32 cellular contexts compared by ENCODE assay signal in the genomic region with DNA sequence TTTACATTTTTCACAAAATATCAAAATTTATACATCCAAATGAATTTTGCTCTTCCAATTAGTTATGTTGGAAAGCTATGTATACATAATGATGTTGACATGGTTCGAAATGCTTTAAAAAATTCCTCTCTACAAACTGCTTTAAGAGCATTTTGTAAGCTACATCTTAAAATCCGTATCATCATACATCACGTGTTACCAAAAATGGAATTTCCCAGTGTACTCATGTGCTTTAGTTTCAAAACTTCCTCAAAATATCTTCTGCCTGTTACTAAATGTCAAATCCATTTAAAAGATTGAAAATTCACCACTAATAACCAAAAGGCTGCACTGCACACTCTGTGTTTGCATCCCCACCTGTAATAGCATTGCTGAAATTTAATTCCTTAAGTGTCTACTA.
DNase-seq lines count a peak whose midpoint lies in the region; ATAC-seq, FAIRE-seq and TF ChIP-seq lines count a peak whose summit lies in the region.
"Had no signal": no experiment of that assay in that cellular context is flagged by ENCODE, and none has a peak within 500 bp of the region (broad histone marks: within the 10 kb centered on the region; RNA-seq: fewer than 3 reads in every experiment).

No MANE protein-coding gene starts in this region.

- H3K4me3 ChIP-seq in astrocyte (ENCODE audit: insufficient read depth, low read depth, low read length) (no peak overlapping the region), kidney (ENCODE audit: low read length in 2 of 2) (no peak overlapping the region)
- H3K4me3 ChIP-seq: left ventricle myocardium inferior, Peyer's patch had no signal

- H3K9ac ChIP-seq in astrocyte (ENCODE audit: low read length): peak overlapping the region; percentile 29
- no peak overlapping the region for H3K9ac ChIP-seq in kidney (ENCODE audit: low read length in 2 of 2)
- H3K9ac ChIP-seq: KMS-11 had no signal

- no peak overlapping the region for H3K4me3 Mint-ChIP-seq in astrocyte (ENCODE audit: unreplicated experiment)
- H3K4me3 Mint-ChIP-seq: activated CD4-positive, alpha-beta T cell treated with anti-CD3 and anti-CD28 coated beads for 36 hours; activated CD8-positive, alpha-beta T cell treated with anti-CD3 and anti-CD28 coated beads, Interleukin-2, amount 10 ng/mL, durations not matched to agents 7 days and 5 days; activated T-helper 17 cell treated with anti-CD3 and anti-CD28 coated beads, Interleukin-2, amount 50 U/mL, for 72 hours; CD4-positive, CD25-positive, alpha-beta regulatory T cell; naive B cell; stimulated activated naive B cell treated with anti-CD40 and anti-IgM and Interleukin-4, amounts not matched to agents 10 μg/mL and 1 μg/mL and 100 μg/mL, for 72 hours; type B pancreatic cell had no signal

- no peaks in the 10 kb centered on the region for H3K27me3 ChIP-seq in astrocyte (ENCODE audit: insufficient read depth, low read length)
- H3K27me3 ChIP-seq: Peyer's patch had no signal

- H3K9me3 ChIP-seq in astrocyte (ENCODE audit: insufficient read depth, low read depth, low read length) (no peaks in the 10 kb centered on the region), kidney (ENCODE audit: control insufficient read depth in 1 of 2, low read length in 2 of 2) (no peaks in the 10 kb centered on the region)
- H3K9me3 ChIP-seq: left ventricle myocardium inferior, Peyer's patch had no signal

- H3K4me2 ChIP-seq in astrocyte (ENCODE audit: low read length): peak overlapping the region; percentile 69
- H3K4me2 ChIP-seq: KMS-11 had no signal

- H3K36me3 ChIP-seq in astrocyte (ENCODE audit: insufficient read depth, low read length) (no peaks in the 10 kb centered on the region), kidney (ENCODE audit: control insufficient read depth in 1 of 2, insufficient read depth in 2 of 2, low read length in 2 of 2) (no peaks in the 10 kb centered on the region)
- H3K36me3 ChIP-seq: Peyer's patch had no signal

- no peaks in the 10 kb centered on the region for H4K20me1 ChIP-seq in astrocyte (ENCODE audit: insufficient read depth, low read length)

- TF ChIP-seq CTCF in astrocyte (IDR thresholded peaks at IDR 0.05; ENCODE audit: insufficient read depth, low read depth, low read length) (no peak), kidney (IDR thresholded peaks at IDR 0.05; ENCODE audit: borderline replicate concordance, extremely low read depth, insufficient read depth) (no peak)

- peaks cover 6% of the 10 kb centered on the region for H3K79me2 ChIP-seq in astrocyte (ENCODE audit: insufficient read depth, low read length)

- FAIRE-seq in astrocyte (lab: Jason Lieb, UNC) (no peak), kidney (lab: Jason Lieb, UNC) (peak; percentile 46)
- FAIRE-seq: bronchial epithelial cell, GM18507, GM19239 had no signal

- ATAC-seq in left colon: no peak
- no peak for ATAC-seq in GM18861 (IDR thresholded peaks at IDR 0.05; ENCODE audit: unreplicated experiment)
- ATAC-seq: activated CD4-positive, alpha-beta T cell treated with anti-CD3 and anti-CD28 coated beads for 36 hours; activated CD8-positive, alpha-beta T cell treated with anti-CD3 and anti-CD28 coated beads, Interleukin-2, amount 10 ng/mL, durations not matched to agents 7 days and 5 days; activated T-helper 17 cell treated with anti-CD3 and anti-CD28 coated beads, Interleukin-2, amount 50 U/mL, for 72 hours; stimulated activated naive B cell treated with anti-CD40 and anti-IgM and Interleukin-4, amounts not matched to agents 10 μg/mL and 1 μg/mL and 100 μg/mL, for 72 hours had no signal

- no peaks in the 10 kb centered on the region for H3K9me3 Mint-ChIP-seq in astrocyte (ENCODE audit: unreplicated experiment)
- H3K9me3 Mint-ChIP-seq: activated T-helper 17 cell treated with anti-CD3 and anti-CD28 coated beads, Interleukin-2, amount 50 U/mL, for 72 hours; stimulated activated naive B cell treated with anti-CD40 and anti-IgM and Interleukin-4, amounts not matched to agents 10 μg/mL and 1 μg/mL and 100 μg/mL, for 72 hours; type B pancreatic cell had no signal

- H3K4me1 ChIP-seq in astrocyte (ENCODE audit: insufficient read depth, low read length): peaks cover 35% of the 10 kb centered on the region
- no peaks in the 10 kb centered on the region for H3K4me1 ChIP-seq in kidney (ENCODE audit: control insufficient read depth in 1 of 2, insufficient read depth in 1 of 2, low read depth in 1 of 2, low read length in 2 of 2)
- H3K4me1 ChIP-seq: left ventricle myocardium inferior, Peyer's patch had no signal

- DNase-seq in HCEC 1CT (peak; percentile 32), astrocyte (ENCODE audit: low read depth) (no peak), kidney (no peak), left colon (no peak), NCI-H748 (lab: John Stamatoyannopoulos, UW; ENCODE audit: unreplicated experiment) (no peak), SW480 (ENCODE audit: low spot score) (no peak)
- DNase-seq: activated CD4-positive, alpha-beta T cell treated with anti-CD3 and anti-CD28 coated beads for 36 hours; activated CD8-positive, alpha-beta T cell treated with anti-CD3 and anti-CD28 coated beads, Interleukin-2, amount 10 ng/mL, durations not matched to agents 7 days and 5 days; activated naive CD4-positive, alpha-beta T cell treated with anti-CD3 and anti-CD28 coated beads, Interleukin-2, amount 50 U/mL, for 16 hours; amygdala; Calu3; CD4-positive, CD25-positive, alpha-beta regulatory T cell; DMS79; effector CD4-positive, alpha-beta T cell; glutamatergic neuron; left ventricle myocardium inferior; naive B cell; NCI-H1417 treated with DMSO at 0.1 percent for 48 hours; NCI-H2081; NCI-H69; nucleus accumbens; Peyer's patch; SHP77 treated with DMSO at 0.1 percent for 48 hours; stimulated activated naive B cell treated with anti-CD40 and anti-IgM and Interleukin-4, amounts not matched to agents 10 μg/mL and 1 μg/mL and 100 μg/mL, for 72 hours; substantia nigra had no signal

- H3K27ac Mint-ChIP-seq in astrocyte (ENCODE audit: unreplicated experiment): peak overlapping the region; percentile 72
- H3K27ac Mint-ChIP-seq: activated CD4-positive, alpha-beta T cell treated with anti-CD3 and anti-CD28 coated beads for 36 hours; activated CD8-positive, alpha-beta T cell treated with anti-CD3 and anti-CD28 coated beads, Interleukin-2, amount 10 ng/mL, durations not matched to agents 7 days and 5 days; activated T-helper 17 cell treated with anti-CD3 and anti-CD28 coated beads, Interleukin-2, amount 50 U/mL, for 72 hours; CD4-positive, CD25-positive, alpha-beta regulatory T cell; naive B cell; stimulated activated naive B cell treated with anti-CD40 and anti-IgM and Interleukin-4, amounts not matched to agents 10 μg/mL and 1 μg/mL and 100 μg/mL, for 72 hours; type B pancreatic cell had no signal

- no peaks in the 10 kb centered on the region for H3K27me3 Mint-ChIP-seq in astrocyte (ENCODE audit: low read depth, unreplicated experiment)
- H3K27me3 Mint-ChIP-seq: activated CD4-positive, alpha-beta T cell treated with anti-CD3 and anti-CD28 coated beads for 36 hours; activated T-helper 17 cell treated with anti-CD3 and anti-CD28 coated beads, Interleukin-2, amount 50 U/mL, for 72 hours; CD4-positive, CD25-positive, alpha-beta regulatory T cell; naive B cell; stimulated activated naive B cell treated with anti-CD40 and anti-IgM and Interleukin-4, amounts not matched to agents 10 μg/mL and 1 μg/mL and 100 μg/mL, for 72 hours; type B pancreatic cell had no signal

- peaks cover 38% of the 10 kb centered on the region for H3K4me1 Mint-ChIP-seq in astrocyte (ENCODE audit: low read depth, unreplicated experiment)
- H3K4me1 Mint-ChIP-seq: activated CD4-positive, alpha-beta T cell treated with anti-CD3 and anti-CD28 coated beads for 36 hours; activated T-helper 17 cell treated with anti-CD3 and anti-CD28 coated beads, Interleukin-2, amount 50 U/mL, for 72 hours; CD4-positive, CD25-positive, alpha-beta regulatory T cell; naive B cell; stimulated activated naive B cell treated with anti-CD40 and anti-IgM and Interleukin-4, amounts not matched to agents 10 μg/mL and 1 μg/mL and 100 μg/mL, for 72 hours had no signal

- intact Hi-C loops in kidney (cut with DNase I): no loop called here
- intact Hi-C loops in left colon (cut with DNase I, micrococcal nuclease): no loop called here

- H3K36me3 Mint-ChIP-seq in astrocyte (ENCODE audit: low read depth, unreplicated experiment): peaks cover 7% of the 10 kb centered on the region
- H3K36me3 Mint-ChIP-seq: CD4-positive, CD25-positive, alpha-beta regulatory T cell; naive B cell; stimulated activated naive B cell treated with anti-CD40 and anti-IgM and Interleukin-4, amounts not matched to agents 10 μg/mL and 1 μg/mL and 100 μg/mL, for 72 hours had no signal

- no peak overlapping the region for H2AFZ ChIP-seq in astrocyte (ENCODE audit: low read depth, low read length)

- H3K27ac ChIP-seq in astrocyte (ENCODE audit: low read depth, low read length) (peak overlapping the region; percentile 80), kidney (ENCODE audit: low read depth in 2 of 2, low read length in 2 of 2) (no peak overlapping the region)
- H3K27ac ChIP-seq: KMS-11, left ventricle myocardium inferior, Peyer's patch had no signal
